14 cellular contexts compared by ENCODE assay signal in the genomic region with DNA sequence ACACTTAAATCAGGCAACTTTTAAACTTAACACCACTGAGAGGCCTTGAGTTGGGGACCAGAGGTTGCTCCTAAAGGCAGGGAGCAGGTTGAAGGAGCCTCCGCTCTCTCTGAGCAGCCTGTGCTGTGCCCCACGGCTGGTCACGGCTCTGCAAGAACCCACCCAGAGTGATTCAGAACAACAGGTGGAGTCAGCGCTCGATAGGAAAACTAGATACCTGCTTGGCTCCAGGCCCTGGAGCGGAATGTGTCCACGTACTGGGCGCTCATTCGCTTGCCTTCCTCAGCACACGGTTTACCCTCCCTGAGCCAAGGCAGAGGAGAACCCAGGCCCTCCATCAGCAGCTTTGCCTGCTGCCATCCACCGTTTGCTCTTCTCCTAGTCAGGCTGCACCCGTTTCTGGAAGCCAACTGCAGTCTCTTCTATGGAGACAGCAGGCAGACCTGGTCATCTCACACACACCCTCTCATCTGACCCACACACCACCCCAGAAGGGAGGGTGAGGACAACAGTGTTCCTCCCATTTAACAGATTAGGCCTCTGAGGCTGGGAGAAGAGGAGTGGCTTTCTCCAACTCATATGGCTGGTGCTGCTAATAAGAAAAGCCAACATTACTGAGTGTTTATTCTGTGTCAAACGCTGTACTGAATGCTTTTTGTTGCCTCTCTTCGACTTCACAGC. TPM values are rescaled to one million over a fixed set of nuclear protein-coding genes. Genes with fewer than 3 reads are reported as not detected.
DNase-seq lines count a peak whose midpoint lies in the region; ATAC-seq, FAIRE-seq and TF ChIP-seq lines count a peak whose summit lies in the region.
"Had no signal": no experiment of that assay in that cellular context is flagged by ENCODE, and none has a peak within 500 bp of the region (broad histone marks: within the 10 kb centered on the region; RNA-seq: fewer than 3 reads in every experiment).

No MANE protein-coding gene starts in this region.

- no peaks in the 10 kb centered on the region for H3K27me3 ChIP-seq in skeletal muscle tissue (ENCODE audit: control insufficient read depth in 3 of 3, insufficient read depth in 3 of 3, low read length in 3 of 3)
- no peaks in the 10 kb centered on the region for H3K27me3 ChIP-seq in endodermal cell (ENCODE audit: control insufficient read depth, insufficient read depth, low read length, poor library complexity, severe bottlenecking)

- H3K36me3 Mint-ChIP-seq in activated T-helper 1 cell treated with anti-CD3 and anti-CD28 coated beads, Interleukin-12 subunit alpha, Interleukin-12 subunit beta, Interleukin-2, Interleukin-4 antibody, amounts not matched to agents 30 ng/mL and 10 ng/mL and 1 ng/mL, durations not matched to agents 14 hours and 24 hours and 36 hours (ENCODE audit: low read depth): peaks cover 4% of the 10 kb centered on the region
- no peaks in the 10 kb centered on the region for H3K36me3 Mint-ChIP-seq in endodermal cell (ENCODE audit: low read depth)
- H3K36me3 Mint-ChIP-seq: naive B cell had no signal

- POLR2A ChIA-PET in HEK293 (lab: Yijun Ruan, JAX): no interaction called here

- H3K9me3 Mint-ChIP-seq in activated T-helper 1 cell treated with anti-CD3 and anti-CD28 coated beads, Interleukin-12 subunit alpha, Interleukin-12 subunit beta, Interleukin-2, Interleukin-4 antibody, amounts not matched to agents 30 ng/mL and 10 ng/mL and 1 ng/mL, durations not matched to agents 14 hours and 24 hours and 36 hours: no peaks in the 10 kb centered on the region
- no peaks in the 10 kb centered on the region for H3K9me3 Mint-ChIP-seq in endodermal cell
- H3K9me3 Mint-ChIP-seq: activated CD4-positive, alpha-beta memory T cell treated with anti-CD3 and anti-CD28 coated beads, Interleukin-2, amount 10 ng/mL, durations not matched to agents 7 days and 5 days; naive B cell had no signal

- TF ChIP-seq CTCF in HEK293 (tag by site-specific recombination; IDR thresholded peaks at IDR 0.05) (no peak), kidney (IDR thresholded peaks at IDR 0.05; ENCODE audit: borderline replicate concordance, extremely low read depth, insufficient read depth) (no peak), endodermal cell (conservative IDR thresholded peaks at IDR 0.05) (no peak)

- no peak for FAIRE-seq in kidney (lab: Jason Lieb, UNC)
- FAIRE-seq: endothelial cell of umbilical vein, GM12878 had no signal

- H3K4me3 ChIP-seq in HEK293 (ENCODE audit: low read depth, low read length) (no peak overlapping the region), kidney (ENCODE audit: low read length in 2 of 2) (no peak overlapping the region), skeletal muscle tissue (ENCODE audit: low read length in 3 of 3) (no peak overlapping the region), endodermal cell (ENCODE audit: low read length) (no peak overlapping the region)
- H3K4me3 ChIP-seq: GM12878 had no signal

- peak overlapping the region; percentile 10 for H3K27ac Mint-ChIP-seq in activated T-helper 1 cell treated with anti-CD3 and anti-CD28 coated beads, Interleukin-12 subunit alpha, Interleukin-12 subunit beta, Interleukin-2, Interleukin-4 antibody, amounts not matched to agents 30 ng/mL and 10 ng/mL and 1 ng/mL, durations not matched to agents 14 hours and 24 hours and 36 hours
- H3K27ac Mint-ChIP-seq in endodermal cell: no peak overlapping the region
- H3K27ac Mint-ChIP-seq: activated CD4-positive, alpha-beta memory T cell treated with anti-CD3 and anti-CD28 coated beads, Interleukin-2, amount 10 ng/mL, durations not matched to agents 7 days and 5 days had no signal

- peaks cover 35% of the 10 kb centered on the region for H3K4me1 Mint-ChIP-seq in activated T-helper 1 cell treated with anti-CD3 and anti-CD28 coated beads, Interleukin-12 subunit alpha, Interleukin-12 subunit beta, Interleukin-2, Interleukin-4 antibody, amounts not matched to agents 30 ng/mL and 10 ng/mL and 1 ng/mL, durations not matched to agents 14 hours and 24 hours and 36 hours (ENCODE audit: low read depth)
- H3K4me1 Mint-ChIP-seq in endodermal cell: peaks cover 37% of the 10 kb centered on the region

- H3K4me1 ChIP-seq in HEK293 (ENCODE audit: control insufficient read depth, insufficient read depth, low read length): peaks cover 2% of the 10 kb centered on the region; the same call in 1 of the 2 replicates
- H3K4me1 ChIP-seq in kidney (ENCODE audit: control insufficient read depth in 1 of 2, insufficient read depth in 1 of 2, low read depth in 1 of 2, low read length in 2 of 2): peaks cover 12 to 23% of the 10 kb centered on the region in 2 donors
- peaks cover 23 to 38% (median 27%) of the 10 kb centered on the region in 3 donors for H3K4me1 ChIP-seq in skeletal muscle tissue (ENCODE audit: control insufficient read depth in 3 of 3, insufficient read depth in 3 of 3, low read length in 3 of 3)
- peaks cover 24% of the 10 kb centered on the region for H3K4me1 ChIP-seq in endodermal cell (ENCODE audit: control insufficient read depth, insufficient read depth, low read length)

- peaks cover 3 to 14% of the 10 kb centered on the region in 2 experiments; a peak in 2 of 3 replicates for H3K36me3 ChIP-seq in HEK293 (ENCODE audit: control insufficient read depth in 2 of 2, insufficient read depth in 1 of 2, low read length in 2 of 2)
- H3K36me3 ChIP-seq in kidney (ENCODE audit: control insufficient read depth in 1 of 2, insufficient read depth in 2 of 2, low read length in 2 of 2): no peaks in the 10 kb centered on the region
- peaks cover 21 to 28% (median 23%) of the 10 kb centered on the region in 3 donors for H3K36me3 ChIP-seq in skeletal muscle tissue (ENCODE audit: control insufficient read depth in 3 of 3, insufficient read depth in 3 of 3, low read length in 3 of 3)
- no peaks in the 10 kb centered on the region for H3K36me3 ChIP-seq in endodermal cell (ENCODE audit: control insufficient read depth, insufficient read depth, low read length)

- H3K4me3 Mint-ChIP-seq in activated T-helper 1 cell treated with anti-CD3 and anti-CD28 coated beads, Interleukin-12 subunit alpha, Interleukin-12 subunit beta, Interleukin-2, Interleukin-4 antibody, amounts not matched to agents 30 ng/mL and 10 ng/mL and 1 ng/mL, durations not matched to agents 14 hours and 24 hours and 36 hours: no peak overlapping the region
- H3K4me3 Mint-ChIP-seq in endodermal cell: no peak overlapping the region
- H3K4me3 Mint-ChIP-seq: activated CD4-positive, alpha-beta memory T cell treated with anti-CD3 and anti-CD28 coated beads, Interleukin-2, amount 10 ng/mL, durations not matched to agents 7 days and 5 days; naive B cell had no signal

- no peaks in the 10 kb centered on the region for H3K27me3 Mint-ChIP-seq in activated T-helper 1 cell treated with anti-CD3 and anti-CD28 coated beads, Interleukin-12 subunit alpha, Interleukin-12 subunit beta, Interleukin-2, Interleukin-4 antibody, amounts not matched to agents 30 ng/mL and 10 ng/mL and 1 ng/mL, durations not matched to agents 14 hours and 24 hours and 36 hours (ENCODE audit: insufficient read depth)
- H3K27me3 Mint-ChIP-seq in endodermal cell (ENCODE audit: insufficient read depth): no peaks in the 10 kb centered on the region
- H3K27me3 Mint-ChIP-seq: activated CD4-positive, alpha-beta memory T cell treated with anti-CD3 and anti-CD28 coated beads, Interleukin-2, amount 10 ng/mL, durations not matched to agents 7 days and 5 days; naive B cell had no signal

- ATAC-seq in HG02840 (IDR thresholded peaks at IDR 0.05; ENCODE audit: low FRiP score, unreplicated experiment) (no peak), HG03521 (IDR thresholded peaks at IDR 0.05; ENCODE audit: unreplicated experiment) (no peak)
- ATAC-seq: GM12878 had no signal

- H3K27ac ChIP-seq in HEK293 (ENCODE audit: extremely low read depth, low read depth, low read length): no peak overlapping the region
- peak overlapping the region; percentile 49 to 71 for H3K27ac ChIP-seq in kidney (ENCODE audit: low read depth in 2 of 2, low read length in 2 of 2)
- peak overlapping the region; percentile 51 for H3K27ac ChIP-seq in skeletal muscle tissue (ENCODE audit: low read depth, low read length)
- no peak overlapping the region for H3K27ac ChIP-seq in endodermal cell (ENCODE audit: low read depth, low read length)

- 92 to 95% methylated on average over 12 to 14 of the region's 14 CpGs for WGBS in endodermal cell (ENCODE audit: insufficient coverage in 1 of 2, insufficient read length in 1 of 2), 2 experiments

- CTCF ChIA-PET in HEK293 (lab: Yijun Ruan, JAX): interaction anchor here (0.7 kb wide), 1 partner anchor 30 kb away, joined by 3 read pairs; no protein-coding TSS in a partner anchor

- no peak for DNase-seq in activated T-helper 1 cell treated with anti-CD3 and anti-CD28 coated beads, Interleukin-12 subunit alpha, Interleukin-12 subunit beta, Interleukin-2, Interleukin-4 antibody, amounts not matched to agents 30 ng/mL and 10 ng/mL and 1 ng/mL, durations not matched to agents 14 hours and 24 hours and 36 hours (ENCODE audit: low spot score)
- no peak for DNase-seq in kidney
- no peak for DNase-seq in endodermal cell
- no peak for DNase-seq in DMS53 (lab: John Stamatoyannopoulos, UW)
- DNase-seq: activated CD4-positive, alpha-beta memory T cell treated with anti-CD3 and anti-CD28 coated beads, Interleukin-2, amount 10 ng/mL, durations not matched to agents 7 days and 5 days; HCEC 1CT; naive B cell; T-helper 2 cell had no signal

- H3K9me3 ChIP-seq in HEK293 (ENCODE audit: control insufficient read depth, insufficient read depth, low read depth, low read length) (no peaks in the 10 kb centered on the region), kidney (ENCODE audit: control insufficient read depth in 1 of 2, low read length in 2 of 2) (no peaks in the 10 kb centered on the region), skeletal muscle tissue (ENCODE audit: control insufficient read depth in 3 of 3, low read length in 3 of 3) (no peaks in the 10 kb centered on the region), endodermal cell (ENCODE audit: control insufficient read depth, low read length) (no peaks in the 10 kb centered on the region)

- H3K9ac ChIP-seq in kidney (ENCODE audit: low read length in 2 of 2): peak overlapping the region in 1 of 2 donors; percentile 14
- H3K9ac ChIP-seq in skeletal muscle tissue (ENCODE audit: low read depth in 1 of 3, low read length in 3 of 3): peak overlapping the region; percentile 10 to 45 (median 41)
- H3K9ac ChIP-seq in endodermal cell (ENCODE audit: extremely low read depth, low read length, poor library complexity, severe bottlenecking): no peak overlapping the region

- intact Hi-C loops in activated T-helper 1 cell treated with anti-CD3 and anti-CD28 coated beads, Interleukin-12 subunit alpha, Interleukin-12 subunit beta, Interleukin-2, Interleukin-4 antibody, amounts not matched to agents 30 ng/mL and 10 ng/mL and 1 ng/mL, durations not matched to agents 14 hours and 24 hours and 36 hours (cut with micrococcal nuclease): no loop called here
- intact Hi-C loops in kidney (cut with DNase I): no loop called here

RNA-seq across cellular contexts. Expression of gene PDCD4, which starts 37.6 kb away (rescaled TPM):
- total RNA-seq in activated T-helper 1 cell treated with anti-CD3 and anti-CD28 coated beads, Interleukin-12 subunit alpha, Interleukin-12 subunit beta, Interleukin-2, Interleukin-4 antibody, amounts not matched to agents 30 ng/mL and 10 ng/mL and 1 ng/mL, durations not matched to agents 14 hours and 24 hours and 36 hours: 46.1 and 51.8 TPM in 2 replicates
- total RNA-seq in kidney: 75.9 TPM
- 57.7 TPM for polyA plus RNA-seq in kidney (ENCODE audit: insufficient read depth, low read depth, low replicate concordance)
- total RNA-seq in skeletal muscle tissue: 90.3 TPM
- total RNA-seq in endodermal cell: 10 to 100 TPM; 46.5 to 48.5 TPM
- polyA plus RNA-seq in endodermal cell (2013, experiment 1 of 2): 52.4 TPM
- 41.7 TPM for polyA plus RNA-seq in endodermal cell (2013, experiment 2 of 2)

Comparison
In these comparisons a context has a peak if more than half of its experiments do, and no peak if none do; other contexts are left out.
1. H3K27ac ChIP-seq: peak in kidney (2 of 2) and skeletal muscle tissue (single experiment); none in HEK293 (single experiment) and endodermal cell (single experiment).